In genomic region chr10:7473474-7473873, GRCh38 we compare ENCODE assay signal across 24 cellular contexts.
"Had no signal": no experiment of that assay in that cellular context is flagged by ENCODE, and none has a peak within 500 bp of the region (broad histone marks: within the 10 kb centered on the region; RNA-seq: fewer than 3 reads in every experiment).

No MANE protein-coding gene starts in this region.

- ATAC-seq: activated T-helper 17 cell treated with anti-CD3 and anti-CD28 coated beads, Interleukin-2, amount 50 U/mL, for 72 hours; effector memory CD8-positive, alpha-beta T cell; left lung; natural killer cell treated with Interleukin-12 subunit alpha and Interleukin-12 subunit beta and Interleukin-15 and Interleukin-18, amount 100 ng/mL, for 72 hours; stimulated activated naive CD8-positive, alpha-beta T cell treated with anti-CD3 and anti-CD28 coated beads, Interleukin-15, Interleukin-2, amounts not matched to agents 100 U/mL and 50 U/mL, for 24 hours had no signal

- H3K27me3 Mint-ChIP-seq: activated naive CD8-positive, alpha-beta T cell treated with anti-CD3 and anti-CD28 coated beads for 36 hours; activated T-cell treated with anti-CD3 and anti-CD28 coated beads, Interleukin-2, amount 50 U/mL, for 24 hours; activated T-helper 17 cell treated with anti-CD3 and anti-CD28 coated beads, Interleukin-2, amount 50 U/mL, for 72 hours; effector memory CD8-positive, alpha-beta T cell; natural killer cell treated with Interleukin-12 subunit alpha and Interleukin-12 subunit beta and Interleukin-15 and Interleukin-18, amount 100 ng/mL, for 72 hours had no signal

- H3K4me3 ChIP-seq: breast epithelium, colonic mucosa, dorsolateral prefrontal cortex, esophagus muscularis mucosa, hepatocyte, left lung, ovary, prostate gland, spleen, upper lobe of left lung had no signal

- H3K36me3 ChIP-seq: breast epithelium, colonic mucosa, esophagus muscularis mucosa, left lung, neutrophil, ovary, prostate gland, spleen, upper lobe of left lung had no signal

- H3K27ac ChIP-seq: breast epithelium, colonic mucosa, esophagus muscularis mucosa, hepatocyte, left lung, neutrophil, ovary, prostate gland, upper lobe of left lung had no signal

- H3K4me2 ChIP-seq: hepatocyte had no signal

- H3K4me1 ChIP-seq: breast epithelium, colonic mucosa, prostate gland had no signal

- H3K79me2 ChIP-seq: hepatocyte had no signal

- H2AFZ ChIP-seq: hepatocyte had no signal

- H3K9me3 ChIP-seq: breast epithelium, colonic mucosa, esophagus muscularis mucosa, left lung, neutrophil, ovary, prostate gland, upper lobe of left lung had no signal

- H3K27me3 ChIP-seq: breast epithelium, colonic mucosa, hepatocyte, ovary, spleen, upper lobe of left lung had no signal

- H3K27ac Mint-ChIP-seq: activated naive CD8-positive, alpha-beta T cell treated with anti-CD3 and anti-CD28 coated beads for 36 hours; activated T-cell treated with anti-CD3 and anti-CD28 coated beads, Interleukin-2, amount 50 U/mL, for 24 hours; activated T-helper 17 cell treated with anti-CD3 and anti-CD28 coated beads, Interleukin-2, amount 50 U/mL, for 72 hours; mesothelial cell of epicardium had no signal

- DNase-seq: activated CD8-positive, alpha-beta memory T cell treated with anti-CD3 and anti-CD28 coated beads for 24 hours; activated CD8-positive, alpha-beta memory T cell treated with anti-CD3 and anti-CD28 coated beads, Interleukin-2, amount 50 U/mL, for 4 hours; activated naive CD8-positive, alpha-beta T cell treated with anti-CD3 and anti-CD28 coated beads for 36 hours; activated T-cell treated with anti-CD3 and anti-CD28 coated beads, Interleukin-2, amount 50 U/mL, for 24 hours; colonic mucosa; dorsolateral prefrontal cortex; effector memory CD8-positive, alpha-beta T cell; glutamatergic neuron; kidney glomerular epithelial cell; left lung; ovary; spleen; stimulated activated CD4-positive, alpha-beta T cell treated with anti-CD3 and anti-CD28 coated beads, Interleukin-4, amount 100 ng/mL, for 1 hour; stimulated activated naive CD8-positive, alpha-beta T cell treated with anti-CD3 and anti-CD28 coated beads, Interleukin-15, Interleukin-2, amounts not matched to agents 100 U/mL and 50 U/mL, for 24 hours; upper lobe of left lung had no signal

- FAIRE-seq: frontal cortex had no signal

- H3K9me3 Mint-ChIP-seq: activated naive CD8-positive, alpha-beta T cell treated with anti-CD3 and anti-CD28 coated beads for 36 hours; activated T-cell treated with anti-CD3 and anti-CD28 coated beads, Interleukin-2, amount 50 U/mL, for 24 hours; activated T-helper 17 cell treated with anti-CD3 and anti-CD28 coated beads, Interleukin-2, amount 50 U/mL, for 72 hours; effector memory CD8-positive, alpha-beta T cell; mesothelial cell of epicardium; natural killer cell treated with Interleukin-12 subunit alpha and Interleukin-12 subunit beta and Interleukin-15 and Interleukin-18, amount 100 ng/mL, for 72 hours had no signal

- H3K4me3 Mint-ChIP-seq: activated naive CD8-positive, alpha-beta T cell treated with anti-CD3 and anti-CD28 coated beads for 36 hours; activated T-cell treated with anti-CD3 and anti-CD28 coated beads, Interleukin-2, amount 50 U/mL, for 24 hours; mesothelial cell of epicardium had no signal

- H3K36me3 Mint-ChIP-seq: activated naive CD8-positive, alpha-beta T cell treated with anti-CD3 and anti-CD28 coated beads for 36 hours; mesothelial cell of epicardium; natural killer cell treated with Interleukin-12 subunit alpha and Interleukin-12 subunit beta and Interleukin-15 and Interleukin-18, amount 100 ng/mL, for 72 hours had no signal
